ENCODE assay signal across 8 cellular contexts in the genomic region with DNA sequence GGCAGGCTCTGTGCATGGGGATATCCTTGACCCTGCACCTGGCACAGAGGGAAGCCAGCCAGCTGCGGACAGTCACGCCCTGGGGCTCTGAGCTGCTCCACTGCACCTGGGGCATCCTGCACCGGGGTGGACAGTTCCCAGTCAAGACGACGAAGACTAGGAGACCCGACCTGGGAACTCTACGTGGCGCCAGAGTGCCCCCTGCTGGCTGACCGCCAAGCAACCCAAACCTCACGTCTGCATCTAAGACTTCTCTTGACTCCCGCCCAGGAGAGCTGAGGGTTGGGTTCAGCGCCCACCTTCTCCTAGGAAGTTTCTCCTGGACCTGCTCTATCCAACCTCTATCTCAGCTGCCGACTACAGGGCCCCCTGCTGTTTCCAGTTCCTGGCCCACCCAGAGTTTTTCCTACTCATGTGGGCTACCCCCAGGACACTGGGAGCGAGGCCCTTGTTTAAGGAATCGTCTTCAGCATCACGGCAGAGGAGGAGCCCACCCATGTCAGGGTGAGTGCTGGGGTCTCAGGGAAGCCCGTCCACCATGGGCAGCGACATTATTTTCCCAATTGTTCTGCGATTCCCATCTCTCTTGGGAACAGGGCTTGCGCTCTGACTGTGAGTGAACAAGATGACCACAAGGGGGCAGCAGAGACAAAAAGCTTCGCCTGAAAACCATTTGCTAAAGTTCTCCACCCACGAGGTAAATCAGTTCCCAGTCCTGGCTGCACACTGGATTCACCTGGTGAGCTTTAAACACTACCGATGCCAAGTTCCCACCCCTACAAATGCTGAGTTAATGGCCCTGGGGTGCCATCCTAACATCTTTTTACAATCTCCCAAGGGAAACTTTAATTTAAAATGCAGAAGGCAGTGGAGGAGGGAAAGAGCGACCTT. TPM values are rescaled to one million over a fixed set of nuclear protein-coding genes. Genes with fewer than 3 reads are reported as not detected.
DNase-seq lines count a peak whose midpoint lies in the region; ATAC-seq and TF ChIP-seq lines count a peak whose summit lies in the region.

No MANE protein-coding gene starts in this region.

- no peak for TF ChIP-seq POLR2A in lower leg skin (IDR thresholded peaks at IDR 0.05)

- WGBS in lower leg skin, 2 donors = 9 to 10% methylated on average over 23 to 24 of the region's 24 CpGs

- intact Hi-C loops in lower leg skin (cut with DNase I; ENCODE audit: low total_unique reads) = loop anchor here (10.0 kb wide), 1 partner anchor 92 kb away; no protein-coding TSS in a partner anchor

- peak in 1 of 3 donors; percentile 21 for TF ChIP-seq CTCF in lower leg skin (IDR thresholded peaks at IDR 0.05)

- DNase-seq in DMS79 treated with DMSO at 0.1 percent for 48 hours (lab: John Stamatoyannopoulos, UW) = peak; percentile 34
- peak; percentile 8 to 77 for DNase-seq in NCI-H526 (lab: John Stamatoyannopoulos, UW)
- peak; percentile 53 to 57 for DNase-seq in activated CD4-positive, alpha-beta T cell treated with anti-CD3 and anti-CD28 coated beads, Interleukin-2, amount 50 U/mL, for 4 hours
- DNase-seq in ecto neural progenitor cell (ENCODE audit: low spot score) = peak; percentile 84
- DNase-seq in lower leg skin (ENCODE audit: low spot score in 2 of 2) = peak; percentile 67 to 90
- peak; percentile 14 to 32 (median 26) for DNase-seq in stimulated activated CD4-positive, alpha-beta T cell treated with anti-CD3 and anti-CD28 coated beads, TNF-alpha, amount 100 ng/mL, for 1 hour (ENCODE audit: low read depth in 3 of 3, low spot score in 1 of 3)

- H3K4me3 ChIP-seq in lower leg skin (ENCODE audit: low read depth, poor library complexity, severe bottlenecking) = no peak overlapping the region

- peak; percentile 58 for ATAC-seq in HG03045 (IDR thresholded peaks at IDR 0.05; ENCODE audit: unreplicated experiment)
- ATAC-seq in HG03175 (IDR thresholded peaks at IDR 0.05; ENCODE audit: unreplicated experiment) = no peak

RNA-seq across cellular contexts. Expression of gene TLE7, which starts 29.3 kb away (rescaled TPM):
- total RNA-seq in lower leg skin = not detected

RNA-seq across cellular contexts. Expression of gene ZNF23, which starts 49.5 kb away (rescaled TPM):
- total RNA-seq in lower leg skin = 1 to 10 TPM; 3.6 to 8.1 (median 5.8) TPM

RNA-seq across cellular contexts. Expression of gene CALB2, which starts 54.0 kb away (rescaled TPM):
- total RNA-seq in lower leg skin = 1 to 10 TPM in 3 of 4 donors, not detected in 1; 3.8 to 5.1 (median 4.1) TPM

Comparison
In these comparisons a context has a peak if more than half of its experiments do, and no peak if none do; other contexts are left out.
1. DNase-seq: peak in every context shown above with its lines; median percentile 84 in ecto neural progenitor cell; 78 in lower leg skin; 55 in activated CD4-positive, alpha-beta T cell treated with anti-CD3 and anti-CD28 coated beads, Interleukin-2, amount 50 U/mL, for 4 hours; 42 in NCI-H526; 34 in DMS79 treated with DMSO at 0.1 percent for 48 hours; 26 in stimulated activated CD4-positive, alpha-beta T cell treated with anti-CD3 and anti-CD28 coated beads, TNF-alpha, amount 100 ng/mL, for 1 hour.